8 cellular contexts compared by ENCODE assay signal in the genomic region with DNA sequence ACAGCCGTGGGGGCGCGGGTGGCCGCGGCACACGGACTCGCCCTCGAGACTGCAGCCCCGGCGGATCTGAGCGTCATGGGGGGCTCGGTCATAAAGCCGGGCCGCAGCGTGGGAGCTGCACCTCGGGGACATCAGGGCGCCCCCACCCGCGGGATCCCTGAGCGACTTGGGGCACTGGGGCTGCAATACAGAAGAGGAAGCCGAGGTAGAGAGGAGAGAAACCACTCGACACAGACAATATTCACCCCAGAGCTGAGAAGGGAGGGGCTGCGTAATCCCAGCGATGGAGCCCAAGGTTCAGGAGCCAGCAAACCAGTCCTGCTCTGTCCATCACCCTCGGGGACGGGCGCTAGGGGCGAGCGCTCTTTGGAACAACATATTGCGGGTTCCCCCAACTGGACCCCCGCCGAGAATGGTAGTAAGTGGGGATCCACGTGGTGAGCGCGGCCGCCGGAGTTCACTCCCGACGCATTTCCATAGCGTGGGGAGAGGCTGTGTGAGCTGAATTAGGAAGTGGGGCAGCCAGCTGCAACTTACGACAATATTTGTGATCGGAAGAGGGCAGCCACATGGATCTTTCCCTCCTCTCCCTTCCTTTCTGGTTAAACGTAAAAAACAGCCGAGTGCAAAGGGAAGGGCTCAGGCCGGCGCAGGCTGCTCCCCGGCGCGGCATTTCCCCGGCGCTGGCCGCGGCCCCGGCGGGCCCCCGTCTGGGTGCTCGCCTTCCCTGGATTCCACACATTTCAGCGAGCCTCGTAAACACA. TPM values are rescaled to one million over a fixed set of nuclear protein-coding genes. Genes with fewer than 3 reads are reported as not detected.
DNase-seq lines count a peak whose midpoint lies in the region; ATAC-seq and TF ChIP-seq lines count a peak whose summit lies in the region.

No MANE protein-coding gene starts in this region.

- H3K4me1 ChIP-seq in smooth muscle cell (ENCODE audit: low read depth), result peaks cover 16% of the 10 kb centered on the region

- H3K9ac ChIP-seq in smooth muscle cell (ENCODE audit: low read depth), result peak overlapping the region; percentile 75

- H3K27me3 ChIP-seq in HL-60 (ENCODE audit: insufficient read depth, poor library complexity, severe bottlenecking) (peaks cover 54% of the 10 kb centered on the region), smooth muscle cell (ENCODE audit: low read depth) (no peaks in the 10 kb centered on the region)

- no peaks in the 10 kb centered on the region for H3K27me3 Mint-ChIP-seq in MCF 10A (ENCODE audit: insufficient read depth, unreplicated experiment)

- H3K4me1 Mint-ChIP-seq in MCF 10A (ENCODE audit: insufficient read depth, unreplicated experiment), result no peaks in the 10 kb centered on the region

- peak overlapping the region; percentile 47 for H3K4me3 ChIP-seq in HL-60 (replicated peaks; ENCODE audit: insufficient read depth, low read length)
- H3K4me3 ChIP-seq in smooth muscle cell, result peak overlapping the region; percentile 90

- intact Hi-C loops in MCF 10A (cut with micrococcal nuclease), result loop anchor here (2.0 to 10.0 kb wide), 6 partner anchors 190 to 710 kb away; a partner anchor contains a TSS

- TF ChIP-seq CTCF in HL-60 (IDR thresholded peaks at IDR 0.05; ENCODE audit: insufficient read depth, low read length) (no peak), MCF 10A (IDR thresholded peaks at IDR 0.05; ENCODE audit: unreplicated experiment) (no peak), smooth muscle cell (IDR thresholded peaks at IDR 0.05; ENCODE audit: borderline replicate concordance, insufficient read depth, poor library complexity, severe bottlenecking) (no peak)

- H3F3A ChIP-seq in smooth muscle cell (ENCODE audit: low read depth), result peaks cover 24% of the 10 kb centered on the region

- CTCF ChIA-PET in MCF 10A (lab: Yijun Ruan, JAX), result interaction anchor here (0.6 to 0.9 kb wide), 3 partner anchors 11 to 1060 kb away, joined by 3 read pairs; no protein-coding TSS in a partner anchor

- H2AFZ ChIP-seq in smooth muscle cell (ENCODE audit: low read depth), result peak overlapping the region; percentile 95

- H3K27ac Mint-ChIP-seq in MCF 10A (ENCODE audit: low read depth, unreplicated experiment), result peak overlapping the region; percentile 8

- POLR2A ChIA-PET in MCF 10A (lab: Yijun Ruan, JAX), result interaction anchor here (0.6 to 4.7 kb wide), 26 partner anchors 8 to 1372 kb away, joined by 3 to 82 read pairs (median 3); a partner anchor contains a TSS

- H3K9me3 Mint-ChIP-seq in MCF 10A (ENCODE audit: unreplicated experiment), result no peaks in the 10 kb centered on the region

- H3K79me2 ChIP-seq in smooth muscle cell (ENCODE audit: low read depth), result peaks cover 15% of the 10 kb centered on the region

- H4K20me1 ChIP-seq in smooth muscle cell (ENCODE audit: low read depth), result peaks cover 33% of the 10 kb centered on the region

- no peaks in the 10 kb centered on the region for H3K36me3 ChIP-seq in smooth muscle cell (ENCODE audit: low read depth)

- DNase-seq in SIG-M5 treated with dmso at 0.1 percent for 504 hours (lab: John Stamatoyannopoulos, UW; ENCODE audit: unreplicated experiment) (peak; percentile 32), SIG-M5 (lab: John Stamatoyannopoulos, UW) (no peak), HL-60 (ENCODE audit: low read depth in 1 of 2, low spot score in 1 of 2) (peak; percentile 26 to 60), SHP77 treated with DMSO at 0.1 percent for 48 hours (lab: John Stamatoyannopoulos, UW) (peak; percentile 46), MCF 10A (ENCODE audit: unreplicated experiment) (peak; percentile 50), iris pigment epithelial cell (ENCODE audit: low read depth) (peak; percentile 86), smooth muscle cell (lab: John Stamatoyannopoulos, UW; ENCODE audit: unreplicated experiment) (peak; percentile 46)

- peak overlapping the region; percentile 79 for H3K4me3 Mint-ChIP-seq in MCF 10A (ENCODE audit: unreplicated experiment)

- no peaks in the 10 kb centered on the region for H3K9me3 ChIP-seq in smooth muscle cell (replicated peaks; ENCODE audit: low read depth)

- H3K36me3 Mint-ChIP-seq in MCF 10A (ENCODE audit: insufficient read depth, unreplicated experiment), result peaks cover under 1% of the 10 kb centered on the region

- peak overlapping the region; percentile 96 for H3K4me2 ChIP-seq in smooth muscle cell

- no peak overlapping the region for H3K27ac ChIP-seq in HL-60 (replicated peaks)
- H3K27ac ChIP-seq in smooth muscle cell (ENCODE audit: low read depth), result peak overlapping the region; percentile 72

- ATAC-seq in HG02759 (IDR thresholded peaks at IDR 0.05; ENCODE audit: unreplicated experiment), result no peak

- WGBS in smooth muscle cell (ENCODE audit: low lambda C conversion rate), result 1% methylated on average over 54 of the region's 59 CpGs

- no TSS peak for BruUV-seq in MCF 10A (replicated peaks; lab: Mats Ljungman, UMichigan)

RNA-seq across cellular contexts. Expression of a gene that starts 9.9 kb away (rescaled TPM):
- total RNA-seq in MCF 10A (2022) (3.6 and 4.7 TPM in 2 replicates), smooth muscle cell (6.3 and 20.6 TPM in 2 replicates)
- polyA plus RNA-seq in smooth muscle cell, result 3.7 and 5.8 TPM in 2 replicates
